Comparison of ENCODE assay signal across 1 cellular context in the genomic region with DNA sequence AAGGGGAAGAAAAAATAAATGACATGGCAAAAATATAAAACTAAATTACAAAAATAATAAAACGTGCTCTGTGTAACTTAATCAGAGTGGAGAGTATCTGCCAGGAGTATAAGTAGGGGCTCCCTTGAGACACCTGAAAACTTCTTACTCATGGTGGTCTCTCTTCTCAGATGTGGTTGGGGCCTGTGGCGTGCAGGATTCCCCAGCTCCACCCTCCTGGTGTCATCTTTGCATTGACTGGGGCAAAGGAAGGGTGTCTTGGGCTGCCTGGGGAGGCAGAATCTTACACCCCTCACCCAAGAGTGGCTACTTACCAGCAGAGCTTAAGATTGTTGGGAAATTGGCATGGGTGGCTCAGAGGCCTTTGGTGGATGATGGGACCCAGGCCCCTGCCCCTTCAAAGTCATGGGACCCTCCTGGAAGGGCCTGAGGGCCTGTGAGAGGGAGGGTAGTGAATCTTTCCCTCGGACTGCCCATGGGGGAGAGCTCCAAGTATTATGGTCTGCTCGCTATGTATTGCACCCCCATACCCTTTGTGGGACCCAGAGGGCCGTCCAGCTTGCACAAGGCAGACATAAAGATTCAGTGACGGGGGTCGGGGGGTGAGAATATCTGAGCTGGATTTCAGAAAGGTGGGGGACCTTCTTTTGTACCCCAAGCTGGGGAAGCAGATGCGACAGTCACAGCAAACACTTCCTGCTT.
TF ChIP-seq lines count a peak whose summit lies in the region.

No MANE protein-coding gene starts in this region.

TF ChIP-seq in GM12878, 131 proteins besides CTCF, POLR2A, EP300 and RAD21:
- TF ChIP-seq MEF2B (IDR thresholded peaks at IDR 0.05; ENCODE audit: partially characterized antibody, poor library complexity, severe bottlenecking), result peak; percentile 38
- peak; percentile 75 for TF ChIP-seq TCF7 (IDR thresholded peaks at IDR 0.05; ENCODE audit: borderline replicate concordance)
- TF ChIP-seq RUNX3 (IDR thresholded peaks at IDR 0.05; ENCODE audit: low read length), result peak; percentile 67
- TF ChIP-seq ASH2L (IDR thresholded peaks at IDR 0.05; ENCODE audit: borderline replicate concordance, low read depth), result no peak
